Comparison of ENCODE assay signal across 1 cellular context in the genomic region with DNA sequence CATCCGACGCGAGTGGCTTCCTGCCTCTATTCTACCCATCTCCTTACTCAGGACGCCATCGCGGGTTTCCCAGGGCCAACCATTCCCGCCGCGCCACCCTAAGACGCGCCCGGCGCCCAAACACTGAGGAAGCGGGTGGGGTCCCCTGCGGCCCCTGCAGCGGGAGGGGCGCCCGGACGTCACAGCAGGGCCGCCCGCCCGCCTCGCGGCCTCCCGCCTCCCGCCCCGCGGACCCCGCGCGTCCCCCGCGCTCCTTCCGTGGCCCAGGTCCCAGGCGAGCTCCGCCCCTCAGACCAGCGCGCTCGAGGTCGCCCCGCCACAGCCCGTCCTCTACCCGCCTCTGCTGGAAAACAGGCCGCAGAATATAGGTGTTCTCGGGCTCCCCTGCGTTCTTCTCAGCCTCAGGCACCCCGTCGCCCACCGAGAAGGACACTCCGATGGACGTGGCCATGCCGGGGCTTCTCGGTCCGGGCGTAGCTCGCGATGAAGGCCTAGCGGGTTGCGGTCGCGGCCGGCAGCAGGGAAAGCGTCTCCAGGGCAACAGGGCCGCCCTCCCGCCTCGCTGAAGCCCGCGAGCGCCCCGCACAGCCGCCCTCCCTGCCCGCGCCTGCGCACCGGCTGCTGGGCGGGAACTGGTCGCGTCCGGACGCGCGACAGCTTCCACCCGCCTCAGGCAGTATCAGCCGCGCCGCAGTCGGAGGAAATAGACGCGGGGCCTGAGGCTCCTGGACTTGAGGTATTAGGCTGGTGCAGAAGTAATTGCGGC.
A peak's percentile ranks its signal among the peaks of the same experiment; 100 is the strongest.
TF ChIP-seq lines count a peak whose summit lies in the region.

A gene (minus strand): TSS at position 539 of the 766 bp plus-strand sequence. CDS start 88 bp downstream, at position 451.

TF ChIP-seq in H1, 55 proteins besides CTCF, POLR2A, EP300 and RAD21 (continued from another document):
- no peak for TF ChIP-seq TAF7 (optimal IDR thresholded peaks at IDR 0.05; ENCODE audit: borderline replicate concordance, low read depth, low read length)
- TF ChIP-seq CEBPB (IDR thresholded peaks at IDR 0.05; ENCODE audit: low read depth, low read length) = no peak
- TF ChIP-seq PHF8 (conservative IDR thresholded peaks at IDR 0.05; ENCODE audit: low read depth, low read length) = peak; percentile 48
- no peak for TF ChIP-seq CBX5 (IDR thresholded peaks at IDR 0.05; ENCODE audit: low read depth, low read length)
- no peak for TF ChIP-seq KDM5A (IDR thresholded peaks at IDR 0.05; ENCODE audit: low read length)
- TF ChIP-seq RNF2 (IDR thresholded peaks at IDR 0.05; ENCODE audit: borderline replicate concordance, low read depth, low read length, missing control alignments, poor library complexity, severe bottlenecking) = no peak
- TF ChIP-seq TAF1 (IDR thresholded peaks at IDR 0.05; ENCODE audit: low read depth, low read length) = peak; percentile 90
- TF ChIP-seq CBX8 (IDR thresholded peaks at IDR 0.05; ENCODE audit: borderline replicate concordance, low read depth, low read length) = no peak
- TF ChIP-seq RFX5 (IDR thresholded peaks at IDR 0.05; ENCODE audit: borderline replicate concordance, low read depth, low read length) = no peak
- TF ChIP-seq POLR2AphosphoS5 (IDR thresholded peaks at IDR 0.05; ENCODE audit: low read depth, low read length) = peak; percentile 40; the same call in 1 of the 2 replicates
- no peak for TF ChIP-seq TEAD4 (IDR thresholded peaks at IDR 0.05; ENCODE audit: low read depth, low read length)
- TF ChIP-seq JUND (IDR thresholded peaks at IDR 0.05; ENCODE audit: low read length) = no peak
- peak; percentile 77 for TF ChIP-seq KDM4A (IDR thresholded peaks at IDR 0.05; ENCODE audit: low read depth, low read length, severe bottlenecking)
- TF ChIP-seq EGR1 (IDR thresholded peaks at IDR 0.05; ENCODE audit: borderline replicate concordance, low read depth, low read length) = no peak
- TF ChIP-seq SRF (IDR thresholded peaks at IDR 0.05; ENCODE audit: low read depth, low read length) = no peak
- no peak for TF ChIP-seq YY1 (IDR thresholded peaks at IDR 0.05; ENCODE audit: low read depth, low read length)
- TF ChIP-seq TBP (IDR thresholded peaks at IDR 0.05; ENCODE audit: low read depth, low read length) = peak; percentile 69
- TF ChIP-seq, protein P1, sequence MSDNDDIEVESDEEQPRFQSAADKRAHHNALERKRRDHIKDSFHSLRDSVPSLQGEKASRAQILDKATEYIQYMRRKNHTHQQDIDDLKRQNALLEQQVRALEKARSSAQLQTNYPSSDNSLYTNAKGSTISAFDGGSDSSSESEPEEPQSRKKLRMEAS (IDR thresholded peaks at IDR 0.05) = peak; percentile 50; the same call in 1 of the 2 replicates
- TF ChIP-seq SP4 (IDR thresholded peaks at IDR 0.05; ENCODE audit: low read length) = 0 out of 2 replicates have a peak, but pooled peaks have one; percentile 45
- TF ChIP-seq SIN3A (conservative IDR thresholded peaks at IDR 0.05 in 1 of 2, IDR thresholded peaks at IDR 0.05 in 1 of 2; ENCODE audit: low read depth in 1 of 2, low read length in 2 of 2) = peak in 1 of 2 experiments; percentile 52; a peak in 1 of 4 replicates
- TF ChIP-seq BRCA1 (IDR thresholded peaks at IDR 0.05; ENCODE audit: low read depth, low read length) = no peak
- no peak for TF ChIP-seq TCF12 (IDR thresholded peaks at IDR 0.05; ENCODE audit: low read depth, low read length)
- TF ChIP-seq, protein P2, sequence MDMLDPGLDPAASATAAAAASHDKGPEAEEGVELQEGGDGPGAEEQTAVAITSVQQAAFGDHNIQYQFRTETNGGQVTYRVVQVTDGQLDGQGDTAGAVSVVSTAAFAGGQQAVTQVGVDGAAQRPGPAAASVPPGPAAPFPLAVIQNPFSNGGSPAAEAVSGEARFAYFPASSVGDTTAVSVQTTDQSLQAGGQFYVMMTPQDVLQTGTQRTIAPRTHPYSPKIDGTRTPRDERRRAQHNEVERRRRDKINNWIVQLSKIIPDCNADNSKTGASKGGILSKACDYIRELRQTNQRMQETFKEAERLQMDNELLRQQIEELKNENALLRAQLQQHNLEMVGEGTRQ (IDR thresholded peaks at IDR 0.05; ENCODE audit: low read length) = no peak
- TF ChIP-seq BACH1 (IDR thresholded peaks at IDR 0.05; ENCODE audit: low read length) = peak; percentile 9; the same call in 1 of the 2 replicates
- no peak for TF ChIP-seq SP2 (IDR thresholded peaks at IDR 0.05; ENCODE audit: low read length)
- TF ChIP-seq SIRT6 (IDR thresholded peaks at IDR 0.05; ENCODE audit: low read length) = no peak
- TF ChIP-seq HDAC2 (IDR thresholded peaks at IDR 0.05; ENCODE audit: borderline replicate concordance in 1 of 2, low read depth in 2 of 2, low read length in 2 of 2) = no peak; a peak in 1 of 4 replicates
- TF ChIP-seq SIX5 (IDR thresholded peaks at IDR 0.05; ENCODE audit: low read depth, low read length) = no peak
- TF ChIP-seq CTBP2 (IDR thresholded peaks at IDR 0.05; ENCODE audit: borderline replicate concordance, insufficient read depth, insufficient read length, low read length) = no peak
- no peak for TF ChIP-seq JUN (IDR thresholded peaks at IDR 0.05; ENCODE audit: low read depth, low read length)
- no peak for TF ChIP-seq ASH2L (IDR thresholded peaks at IDR 0.05; ENCODE audit: low read length)
- TF ChIP-seq, protein P3, sequence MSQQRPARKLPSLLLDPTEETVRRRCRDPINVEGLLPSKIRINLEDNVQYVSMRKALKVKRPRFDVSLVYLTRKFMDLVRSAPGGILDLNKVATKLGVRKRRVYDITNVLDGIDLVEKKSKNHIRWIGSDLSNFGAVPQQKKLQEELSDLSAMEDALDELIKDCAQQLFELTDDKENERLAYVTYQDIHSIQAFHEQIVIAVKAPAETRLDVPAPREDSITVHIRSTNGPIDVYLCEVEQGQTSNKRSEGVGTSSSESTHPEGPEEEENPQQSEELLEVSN (IDR thresholded peaks at IDR 0.05) = peak; percentile 88
- 0 out of 2 replicates have a peak, but pooled peaks have one; percentile 17 for TF ChIP-seq CHD2 (IDR thresholded peaks at IDR 0.05; ENCODE audit: low read length)
- no peak for TF ChIP-seq RXRA (IDR thresholded peaks at IDR 0.05; ENCODE audit: insufficient read depth, low read depth, low read length)
- TF ChIP-seq CHD1 (IDR thresholded peaks at IDR 0.05; ENCODE audit: low read depth, low read length) = no peak
- no peak for TF ChIP-seq HDAC6 (IDR thresholded peaks at IDR 0.05; ENCODE audit: low read depth, low read length)
- TF ChIP-seq MAFK (IDR thresholded peaks at IDR 0.05; ENCODE audit: low read depth, low read length) = no peak
- TF ChIP-seq NRF1 (IDR thresholded peaks at IDR 0.05; ENCODE audit: low read depth, low read length) = peak; percentile 82
- TF ChIP-seq, protein P4, sequence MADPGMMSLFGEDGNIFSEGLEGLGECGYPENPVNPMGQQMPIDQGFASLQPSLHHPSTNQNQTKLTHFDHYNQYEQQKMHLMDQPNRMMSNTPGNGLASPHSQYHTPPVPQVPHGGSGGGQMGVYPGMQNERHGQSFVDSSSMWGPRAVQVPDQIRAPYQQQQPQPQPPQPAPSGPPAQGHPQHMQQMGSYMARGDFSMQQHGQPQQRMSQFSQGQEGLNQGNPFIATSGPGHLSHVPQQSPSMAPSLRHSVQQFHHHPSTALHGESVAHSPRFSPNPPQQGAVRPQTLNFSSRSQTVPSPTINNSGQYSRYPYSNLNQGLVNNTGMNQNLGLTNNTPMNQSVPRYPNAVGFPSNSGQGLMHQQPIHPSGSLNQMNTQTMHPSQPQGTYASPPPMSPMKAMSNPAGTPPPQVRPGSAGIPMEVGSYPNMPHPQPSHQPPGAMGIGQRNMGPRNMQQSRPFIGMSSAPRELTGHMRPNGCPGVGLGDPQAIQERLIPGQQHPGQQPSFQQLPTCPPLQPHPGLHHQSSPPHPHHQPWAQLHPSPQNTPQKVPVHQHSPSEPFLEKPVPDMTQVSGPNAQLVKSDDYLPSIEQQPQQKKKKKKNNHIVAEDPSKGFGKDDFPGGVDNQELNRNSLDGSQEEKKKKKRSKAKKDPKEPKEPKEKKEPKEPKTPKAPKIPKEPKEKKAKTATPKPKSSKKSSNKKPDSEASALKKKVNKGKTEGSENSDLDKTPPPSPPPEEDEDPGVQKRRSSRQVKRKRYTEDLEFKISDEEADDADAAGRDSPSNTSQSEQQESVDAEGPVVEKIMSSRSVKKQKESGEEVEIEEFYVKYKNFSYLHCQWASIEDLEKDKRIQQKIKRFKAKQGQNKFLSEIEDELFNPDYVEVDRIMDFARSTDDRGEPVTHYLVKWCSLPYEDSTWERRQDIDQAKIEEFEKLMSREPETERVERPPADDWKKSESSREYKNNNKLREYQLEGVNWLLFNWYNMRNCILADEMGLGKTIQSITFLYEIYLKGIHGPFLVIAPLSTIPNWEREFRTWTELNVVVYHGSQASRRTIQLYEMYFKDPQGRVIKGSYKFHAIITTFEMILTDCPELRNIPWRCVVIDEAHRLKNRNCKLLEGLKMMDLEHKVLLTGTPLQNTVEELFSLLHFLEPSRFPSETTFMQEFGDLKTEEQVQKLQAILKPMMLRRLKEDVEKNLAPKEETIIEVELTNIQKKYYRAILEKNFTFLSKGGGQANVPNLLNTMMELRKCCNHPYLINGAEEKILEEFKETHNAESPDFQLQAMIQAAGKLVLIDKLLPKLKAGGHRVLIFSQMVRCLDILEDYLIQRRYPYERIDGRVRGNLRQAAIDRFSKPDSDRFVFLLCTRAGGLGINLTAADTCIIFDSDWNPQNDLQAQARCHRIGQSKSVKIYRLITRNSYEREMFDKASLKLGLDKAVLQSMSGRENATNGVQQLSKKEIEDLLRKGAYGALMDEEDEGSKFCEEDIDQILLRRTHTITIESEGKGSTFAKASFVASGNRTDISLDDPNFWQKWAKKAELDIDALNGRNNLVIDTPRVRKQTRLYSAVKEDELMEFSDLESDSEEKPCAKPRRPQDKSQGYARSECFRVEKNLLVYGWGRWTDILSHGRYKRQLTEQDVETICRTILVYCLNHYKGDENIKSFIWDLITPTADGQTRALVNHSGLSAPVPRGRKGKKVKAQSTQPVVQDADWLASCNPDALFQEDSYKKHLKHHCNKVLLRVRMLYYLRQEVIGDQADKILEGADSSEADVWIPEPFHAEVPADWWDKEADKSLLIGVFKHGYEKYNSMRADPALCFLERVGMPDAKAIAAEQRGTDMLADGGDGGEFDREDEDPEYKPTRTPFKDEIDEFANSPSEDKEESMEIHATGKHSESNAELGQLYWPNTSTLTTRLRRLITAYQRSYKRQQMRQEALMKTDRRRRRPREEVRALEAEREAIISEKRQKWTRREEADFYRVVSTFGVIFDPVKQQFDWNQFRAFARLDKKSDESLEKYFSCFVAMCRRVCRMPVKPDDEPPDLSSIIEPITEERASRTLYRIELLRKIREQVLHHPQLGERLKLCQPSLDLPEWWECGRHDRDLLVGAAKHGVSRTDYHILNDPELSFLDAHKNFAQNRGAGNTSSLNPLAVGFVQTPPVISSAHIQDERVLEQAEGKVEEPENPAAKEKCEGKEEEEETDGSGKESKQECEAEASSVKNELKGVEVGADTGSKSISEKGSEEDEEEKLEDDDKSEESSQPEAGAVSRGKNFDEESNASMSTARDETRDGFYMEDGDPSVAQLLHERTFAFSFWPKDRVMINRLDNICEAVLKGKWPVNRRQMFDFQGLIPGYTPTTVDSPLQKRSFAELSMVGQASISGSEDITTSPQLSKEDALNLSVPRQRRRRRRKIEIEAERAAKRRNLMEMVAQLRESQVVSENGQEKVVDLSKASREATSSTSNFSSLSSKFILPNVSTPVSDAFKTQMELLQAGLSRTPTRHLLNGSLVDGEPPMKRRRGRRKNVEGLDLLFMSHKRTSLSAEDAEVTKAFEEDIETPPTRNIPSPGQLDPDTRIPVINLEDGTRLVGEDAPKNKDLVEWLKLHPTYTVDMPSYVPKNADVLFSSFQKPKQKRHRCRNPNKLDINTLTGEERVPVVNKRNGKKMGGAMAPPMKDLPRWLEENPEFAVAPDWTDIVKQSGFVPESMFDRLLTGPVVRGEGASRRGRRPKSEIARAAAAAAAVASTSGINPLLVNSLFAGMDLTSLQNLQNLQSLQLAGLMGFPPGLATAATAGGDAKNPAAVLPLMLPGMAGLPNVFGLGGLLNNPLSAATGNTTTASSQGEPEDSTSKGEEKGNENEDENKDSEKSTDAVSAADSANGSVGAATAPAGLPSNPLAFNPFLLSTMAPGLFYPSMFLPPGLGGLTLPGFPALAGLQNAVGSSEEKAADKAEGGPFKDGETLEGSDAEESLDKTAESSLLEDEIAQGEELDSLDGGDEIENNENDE (IDR thresholded peaks at IDR 0.05; ENCODE audit: insufficient replicate concordance, low read length) = no peak
- peak; percentile 89 for TF ChIP-seq CREB1 (IDR thresholded peaks at IDR 0.05)
- no peak for TF ChIP-seq KDM1A (IDR thresholded peaks at IDR 0.05; ENCODE audit: borderline replicate concordance, low read length)
- no peak for TF ChIP-seq BCL11A (IDR thresholded peaks at IDR 0.05; ENCODE audit: low read depth in 2 of 2, low read length in 2 of 2)
- no peak for TF ChIP-seq NANOG (IDR thresholded peaks at IDR 0.05; ENCODE audit: insufficient read depth, low read depth, low read length, poor library complexity, severe bottlenecking)
TF ChIP-seq in H1: peak in this region for 13.
